ENCODE assay signal across 19 cellular contexts in the genomic region with DNA sequence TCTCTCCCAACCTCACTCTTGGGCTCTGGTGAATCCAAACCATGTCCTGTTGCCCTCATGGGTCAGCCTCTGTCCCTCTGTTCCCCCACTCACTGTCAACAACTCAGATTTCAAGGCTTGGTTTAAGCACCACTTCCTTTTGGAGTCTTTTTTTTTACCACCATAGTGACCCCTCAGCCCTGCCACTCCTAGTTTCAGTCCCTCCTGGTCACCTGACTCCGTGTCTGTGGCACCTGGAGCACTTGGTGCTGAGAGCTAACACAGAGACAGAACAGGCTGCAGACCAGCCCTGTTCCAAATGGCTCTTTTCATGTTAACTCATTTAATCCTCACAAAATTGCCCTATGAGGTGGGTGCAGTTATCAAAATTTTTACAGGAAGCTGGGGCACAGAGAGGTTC. TPM values are rescaled to one million over a fixed set of nuclear protein-coding genes. Genes with fewer than 3 reads are reported as not detected.
DNase-seq lines count a peak whose midpoint lies in the region; ATAC-seq, FAIRE-seq and TF ChIP-seq lines count a peak whose summit lies in the region.
"Had no signal": no experiment of that assay in that cellular context is flagged by ENCODE, and none has a peak within 500 bp of the region (broad histone marks: within the 10 kb centered on the region; RNA-seq: fewer than 3 reads in every experiment).

No MANE protein-coding gene starts in this region.

- DNase-seq in CD4-positive, alpha-beta T cell = no peak
- no peak for DNase-seq in GM19239 (ENCODE audit: insufficient read length, low spot score)
- no peak for DNase-seq in activated B cell treated with CpG ODN at 0.5 μM for 24 hours
- no peak for DNase-seq in memory B cell (ENCODE audit: low spot score in 2 of 2)
- no peak for DNase-seq in mesenteric fat pad (ENCODE audit: low spot score)
- no peak for DNase-seq in stimulated activated naive CD4-positive, alpha-beta T cell (lab: John Stamatoyannopoulos, UW)
- DNase-seq: hippocampal formation, NCI-H1417 treated with DMSO at 0.1 percent for 48 hours, NCI-H510A, sigmoid colon, stomach, T-helper 9 cell had no signal

- peak overlapping the region; percentile 96 for H3K27ac Mint-ChIP-seq in CD4-positive, alpha-beta T cell
- H3K27ac Mint-ChIP-seq in activated B cell treated with CpG ODN at 0.5 μM for 24 hours (peak overlapping the region; percentile 99), memory B cell (peak overlapping the region; percentile 99)

- H3K27me3 Mint-ChIP-seq in CD4-positive, alpha-beta T cell = no peaks in the 10 kb centered on the region
- H3K27me3 Mint-ChIP-seq in activated B cell treated with CpG ODN at 0.5 μM for 24 hours = no peaks in the 10 kb centered on the region
- H3K27me3 Mint-ChIP-seq in memory B cell = peaks cover 2% of the 10 kb centered on the region

- peaks cover 56% of the 10 kb centered on the region for H3K4me1 Mint-ChIP-seq in CD4-positive, alpha-beta T cell (ENCODE audit: low read depth)
- H3K4me1 Mint-ChIP-seq in activated B cell treated with CpG ODN at 0.5 μM for 24 hours = peaks cover 67% of the 10 kb centered on the region
- H3K4me1 Mint-ChIP-seq in memory B cell = peaks cover 47% of the 10 kb centered on the region

- ATAC-seq in CD4-positive, alpha-beta T cell (ENCODE audit: poor library complexity) = no peak
- ATAC-seq in activated B cell treated with CpG ODN at 0.5 μM for 24 hours (ENCODE audit: low read depth) = no peak
- no peak for ATAC-seq in memory B cell (ENCODE audit: low read depth)
- no peak for ATAC-seq in HG02571 (IDR thresholded peaks at IDR 0.05; ENCODE audit: unreplicated experiment)
- no peak for ATAC-seq in HG03457 (IDR thresholded peaks at IDR 0.05; ENCODE audit: unreplicated experiment)
- ATAC-seq: left lobe of liver had no signal

- no peaks in the 10 kb centered on the region for H3K9me3 ChIP-seq in CD4-positive, alpha-beta T cell (ENCODE audit: control insufficient read depth, low read length)
- H3K9me3 ChIP-seq: esophagus muscularis mucosa, sigmoid colon, stomach had no signal

- no peak for TF ChIP-seq CTCF in CD4-positive, alpha-beta T cell (IDR thresholded peaks at IDR 0.05)
- no peak for TF ChIP-seq CTCF in activated B cell treated with CpG ODN at 0.5 μM for 24 hours (IDR thresholded peaks at IDR 0.05)

- CTCF ChIA-PET in CD4-positive, alpha-beta T cell (lab: Charles Lee) = no interaction called here
- CTCF ChIA-PET in activated B cell treated with CpG ODN at 0.5 μM for 24 hours (lab: Charles Lee) = no interaction called here

- intact Hi-C loops in CD4-positive, alpha-beta T cell (cut with DNase I, micrococcal nuclease) = no loop called here
- intact Hi-C loops in activated B cell treated with CpG ODN at 0.5 μM for 24 hours (cut with micrococcal nuclease) = loop anchor here (5.0 kb wide), 1 partner anchor 351 kb away; a partner anchor contains a TSS

- FAIRE-seq in GM19239 (lab: Jason Lieb, UNC) = peak; percentile 23
- FAIRE-seq: colon, G401.6, RCC 7860 had no signal

- H3K36me3 Mint-ChIP-seq in CD4-positive, alpha-beta T cell (ENCODE audit: low read depth) = no peaks in the 10 kb centered on the region
- H3K36me3 Mint-ChIP-seq in activated B cell treated with CpG ODN at 0.5 μM for 24 hours (ENCODE audit: low read depth) (no peaks in the 10 kb centered on the region), memory B cell (no peaks in the 10 kb centered on the region)

- no peaks in the 10 kb centered on the region for H3K27me3 ChIP-seq in CD4-positive, alpha-beta T cell (ENCODE audit: control insufficient read depth, insufficient read depth, low read length)
- H3K27me3 ChIP-seq: esophagus muscularis mucosa, sigmoid colon had no signal

- H3K4me3 Mint-ChIP-seq in CD4-positive, alpha-beta T cell = peak overlapping the region; percentile 46
- H3K4me3 Mint-ChIP-seq in activated B cell treated with CpG ODN at 0.5 μM for 24 hours (peak overlapping the region; percentile 82), memory B cell (peak overlapping the region; percentile 86)

- H3K27ac ChIP-seq in CD4-positive, alpha-beta T cell (ENCODE audit: low read depth, low read length) = no peak overlapping the region

- no peaks in the 10 kb centered on the region for H3K9me3 Mint-ChIP-seq in CD4-positive, alpha-beta T cell
- H3K9me3 Mint-ChIP-seq in activated B cell treated with CpG ODN at 0.5 μM for 24 hours = no peaks in the 10 kb centered on the region
- no peaks in the 10 kb centered on the region for H3K9me3 Mint-ChIP-seq in memory B cell

- POLR2A ChIA-PET in CD4-positive, alpha-beta T cell (lab: Charles Lee) = no interaction called here
- POLR2A ChIA-PET in activated B cell treated with CpG ODN at 0.5 μM for 24 hours (lab: Charles Lee) = interaction anchor here (0.6 to 6.9 kb wide), 5 partner anchors 8 to 55 kb away, joined by 3 to 328 read pairs (median 6); no protein-coding TSS in a partner anchor

RNA-seq across cellular contexts. Expression of a gene that starts 53.6 kb away (rescaled TPM):
- total RNA-seq in CD4-positive, alpha-beta T cell = 10 to 100 TPM; 40.2 to 48.1 TPM
- total RNA-seq in activated B cell treated with CpG ODN at 0.5 μM for 24 hours = 32.7 and 35.6 TPM in 2 replicates
- 26.1 TPM for total RNA-seq in mesenteric fat pad
